In genomic region chr4:156784970-156785369, GRCh38 we compare ENCODE assay signal across 13 cellular contexts.
DNase-seq lines count a peak whose midpoint lies in the region; ATAC-seq and TF ChIP-seq lines count a peak whose summit lies in the region.
"Had no signal": no experiment of that assay in that cellular context is flagged by ENCODE, and none has a peak within 500 bp of the region (broad histone marks: within the 10 kb centered on the region; RNA-seq: fewer than 3 reads in every experiment).

No MANE protein-coding gene starts in this region.

- peaks cover 2% of the 10 kb centered on the region for H3K27me3 Mint-ChIP-seq in endothelial cell (ENCODE audit: unreplicated experiment)
- H3K27me3 Mint-ChIP-seq: CD4-positive, CD25-positive, alpha-beta regulatory T cell had no signal

- H3K79me2 ChIP-seq in PC-3 (ENCODE audit: low read length) (peaks cover under 1% of the 10 kb centered on the region; the same call in 1 of the 2 replicates), trophoblast cell (ENCODE audit: control insufficient read depth, insufficient read depth, low read length, poor library complexity) (no peaks in the 10 kb centered on the region)

- ATAC-seq in PC-3 (peak; percentile 79), GM21515 (IDR thresholded peaks at IDR 0.05; ENCODE audit: unreplicated experiment) (no peak), GM18907 (IDR thresholded peaks at IDR 0.05; ENCODE audit: unreplicated experiment) (no peak)

- H2AK5ac ChIP-seq in trophoblast cell (ENCODE audit: low read length), result no peak overlapping the region

- no peak overlapping the region for H3K4me2 ChIP-seq in PC-3 (ENCODE audit: low read length)
- no peak overlapping the region for H3K4me2 ChIP-seq in trophoblast cell (ENCODE audit: low read length)
- H3K4me2 ChIP-seq: BLaER1 treated with 17β-estradiol and CSF1 and Interleukin-3, amounts not matched to agents 10 nM and 100 nM had no signal

- no peak overlapping the region for H3K27ac Mint-ChIP-seq in endothelial cell (ENCODE audit: unreplicated experiment)
- H3K27ac Mint-ChIP-seq: CD4-positive, CD25-positive, alpha-beta regulatory T cell; HFFc6 had no signal

- H3K4ac ChIP-seq in trophoblast cell (ENCODE audit: low read depth, low read length), result no peak overlapping the region

- no peaks in the 10 kb centered on the region for H3K9me2 ChIP-seq in PC-3 (replicated peaks; ENCODE audit: low read length)

- CTCF ChIA-PET in PC-3 (lab: Charles Lee), result no interaction called here

- no peak overlapping the region for H4K91ac ChIP-seq in trophoblast cell (ENCODE audit: low read depth, low read length)

- peaks cover 44% of the 10 kb centered on the region for H3K4me1 ChIP-seq in PC-3 (ENCODE audit: insufficient read depth, low read length)
- peaks cover 2% of the 10 kb centered on the region in 2 experiments for H3K4me1 ChIP-seq in trophoblast cell (ENCODE audit: control insufficient read depth in 1 of 2, insufficient read depth in 2 of 2, low read length in 2 of 2)
- H3K4me1 ChIP-seq: HAP-1 had no signal

- H3F3A ChIP-seq in PC-3 (ENCODE audit: low read length, unreplicated experiment), result no peaks in the 10 kb centered on the region

- no peaks in the 10 kb centered on the region for H3K9me3 Mint-ChIP-seq in endothelial cell (ENCODE audit: unreplicated experiment)

- H2BK120ac ChIP-seq in trophoblast cell (ENCODE audit: insufficient read depth, low read length, poor library complexity), result no peak overlapping the region

- no peak for TF ChIP-seq CTCF in PC-3 (conservative IDR thresholded peaks at IDR 0.05; ENCODE audit: low read depth, low read length)
- TF ChIP-seq CTCF in endothelial cell (IDR thresholded peaks at IDR 0.05; ENCODE audit: unreplicated experiment), result no peak

- no peaks in the 10 kb centered on the region for H3K9me3 ChIP-seq in PC-3 (ENCODE audit: low read length)
- no peaks in the 10 kb centered on the region for H3K9me3 ChIP-seq in trophoblast cell (ENCODE audit: insufficient read depth, low read depth, low read length)
- H3K9me3 ChIP-seq: BLaER1 treated with 17β-estradiol and CSF1 and Interleukin-3, amounts not matched to agents 10 nM and 100 nM; HAP-1 had no signal

- no peak overlapping the region for H3K18ac ChIP-seq in trophoblast cell (ENCODE audit: low read length)

- no peak overlapping the region for H2BK5ac ChIP-seq in trophoblast cell (ENCODE audit: low read depth, low read length, poor library complexity)

- no peak overlapping the region for H4K12ac ChIP-seq in trophoblast cell (ENCODE audit: low read depth, low read length)

- H3K79me1 ChIP-seq in trophoblast cell (ENCODE audit: low read length), result peaks cover 6% of the 10 kb centered on the region

- no peak overlapping the region for H3K9ac ChIP-seq in PC-3 (ENCODE audit: low read length)
- no peak overlapping the region for H3K9ac ChIP-seq in trophoblast cell (ENCODE audit: low read length)
- H3K9ac ChIP-seq: BLaER1 treated with 17β-estradiol and CSF1 and Interleukin-3, amounts not matched to agents 10 nM and 100 nM had no signal

- H3K36me3 ChIP-seq in PC-3 (ENCODE audit: low read depth, low read length) (no peaks in the 10 kb centered on the region), trophoblast cell (ENCODE audit: control insufficient read depth in 1 of 2, insufficient read depth in 2 of 2, low read length in 2 of 2) (no peaks in the 10 kb centered on the region)
- H3K36me3 ChIP-seq: BLaER1 treated with 17β-estradiol and CSF1 and Interleukin-3, amounts not matched to agents 10 nM and 100 nM; HAP-1 had no signal

- no peak overlapping the region for H4K8ac ChIP-seq in trophoblast cell (ENCODE audit: low read depth, low read length)

- no peak overlapping the region for H3K4me3 Mint-ChIP-seq in endothelial cell (ENCODE audit: unreplicated experiment)
- H3K4me3 Mint-ChIP-seq: CD4-positive, CD25-positive, alpha-beta regulatory T cell; HFFc6 had no signal

- H2AFZ ChIP-seq in PC-3 (ENCODE audit: low read length) (no peak overlapping the region), trophoblast cell (ENCODE audit: insufficient read depth, low read length, poor library complexity) (no peak overlapping the region)

- H2BK12ac ChIP-seq in trophoblast cell (ENCODE audit: low read length), result peak overlapping the region; percentile 71

- no peaks in the 10 kb centered on the region for H3K36me3 Mint-ChIP-seq in endothelial cell (ENCODE audit: low read depth, unreplicated experiment)
- H3K36me3 Mint-ChIP-seq: CD4-positive, CD25-positive, alpha-beta regulatory T cell had no signal

- no peak overlapping the region for H3K23ac ChIP-seq in trophoblast cell (ENCODE audit: low read length)

- intact Hi-C loops in PC-3 (cut with micrococcal nuclease), result no loop called here

- H3K27me3 ChIP-seq in PC-3 (ENCODE audit: low read length) (no peaks in the 10 kb centered on the region), trophoblast cell (ENCODE audit: insufficient read depth, low read length) (no peaks in the 10 kb centered on the region)
- H3K27me3 ChIP-seq: BLaER1 treated with 17β-estradiol and CSF1 and Interleukin-3, amounts not matched to agents 10 nM and 100 nM had no signal

- no peak overlapping the region for H3K14ac ChIP-seq in trophoblast cell (ENCODE audit: low read length)

- no TSS peak for BruUV-seq in PC-3 (replicated peaks; lab: Mats Ljungman, UMichigan)

- POLR2A ChIA-PET in PC-3 (lab: Charles Lee; ENCODE audit: unreplicated experiment), result interaction anchor here (0.7 kb wide), 1 partner anchor 33 kb away, joined by 3 read pairs; no protein-coding TSS in a partner anchor

- DNase-seq in PC-3 (peak; percentile 53), amniotic epithelial cell (ENCODE audit: low read depth) (peak; percentile 24), iris pigment epithelial cell (ENCODE audit: low read depth) (peak; percentile 46), trophoblast cell (no peak), endothelial cell (ENCODE audit: low spot score) (no peak)
- DNase-seq: ACHN; CD4-positive, CD25-positive, alpha-beta regulatory T cell; GOT3; HFFc6 had no signal

- H3K27ac ChIP-seq in PC-3 (ENCODE audit: low read length), result no peak overlapping the region
- H3K27ac ChIP-seq in trophoblast cell (ENCODE audit: low read depth, low read length), result no peak overlapping the region
- H3K27ac ChIP-seq: BLaER1 treated with 17β-estradiol and CSF1 and Interleukin-3, amounts not matched to agents 10 nM and 100 nM had no signal

- no CpG with 5 or more reads among the region's 3 CpGs for WGBS in trophoblast cell (ENCODE audit: extremely low coverage, insufficient coverage, insufficient read length)

- H3K4me1 Mint-ChIP-seq in endothelial cell (ENCODE audit: unreplicated experiment), result no peaks in the 10 kb centered on the region
- H3K4me1 Mint-ChIP-seq: CD4-positive, CD25-positive, alpha-beta regulatory T cell had no signal

- H4K20me1 ChIP-seq in PC-3 (ENCODE audit: low read length), result no peaks in the 10 kb centered on the region
- H4K20me1 ChIP-seq: BLaER1 treated with 17β-estradiol and CSF1 and Interleukin-3, amounts not matched to agents 10 nM and 100 nM had no signal

- H3K4me3 ChIP-seq in PC-3 (ENCODE audit: low read length) (no peak overlapping the region), trophoblast cell (ENCODE audit: low read depth, low read length) (no peak overlapping the region)
- H3K4me3 ChIP-seq: BLaER1 treated with 17β-estradiol and CSF1 and Interleukin-3, amounts not matched to agents 10 nM and 100 nM; HAP-1 had no signal

Comparison
In these comparisons a context has a peak if more than half of its experiments do, and no peak if none do; other contexts are left out.
1. DNase-seq: peak in PC-3 (single experiment), amniotic epithelial cell (single experiment) and iris pigment epithelial cell (single experiment); none in trophoblast cell (0 of 2) and endothelial cell (single experiment).